ENCODE assay signal across 8 cellular contexts in the genomic region with DNA sequence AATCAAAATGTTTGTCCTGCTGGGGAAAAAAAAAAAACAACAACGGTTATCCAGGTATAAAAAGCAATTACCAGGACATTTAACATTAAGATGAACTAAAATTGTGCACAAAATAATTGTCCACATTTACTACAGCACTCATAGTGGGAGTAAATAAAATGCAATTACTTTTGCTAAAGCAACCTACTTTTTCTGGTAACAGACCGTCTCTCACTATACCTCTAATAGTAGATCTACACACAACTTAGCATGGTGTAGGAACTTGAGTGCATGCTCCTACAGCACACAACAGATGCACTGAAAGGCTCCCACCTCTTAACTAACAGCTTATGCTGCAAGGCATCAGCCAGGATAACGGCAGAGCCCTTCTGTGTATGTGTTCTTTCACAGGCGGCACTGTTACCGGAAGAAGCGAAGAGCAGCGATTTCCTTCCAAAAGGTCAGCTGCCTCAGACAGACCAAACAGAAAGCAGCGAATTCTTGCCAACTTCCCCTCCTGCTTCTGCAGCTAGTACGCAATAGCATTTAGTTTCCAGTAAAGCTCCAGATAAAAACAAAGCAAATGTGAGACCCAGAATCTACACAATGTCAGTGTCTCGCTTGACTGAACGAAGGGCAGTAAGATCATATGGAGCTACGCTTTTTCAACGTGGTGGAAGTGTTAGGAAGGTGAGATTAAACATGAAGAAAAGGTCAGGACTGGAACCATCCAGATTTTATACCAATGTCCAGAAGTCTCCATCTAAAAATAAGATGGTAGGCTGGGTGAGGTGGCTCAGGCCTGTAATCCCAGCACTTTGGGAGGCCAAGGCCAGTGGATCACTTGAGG. TPM values are rescaled to one million over a fixed set of nuclear protein-coding genes. Genes with fewer than 3 reads are reported as not detected.
A peak's percentile ranks its signal among the peaks of the same experiment; 100 is the strongest.
DNase-seq lines count a peak whose midpoint lies in the region; ATAC-seq and TF ChIP-seq lines count a peak whose summit lies in the region.

No MANE protein-coding gene starts in this region.

- peaks cover 18% of the 10 kb centered on the region for H3K79me2 ChIP-seq in PC-9 (ENCODE audit: low read depth)

- H3K4me1 ChIP-seq in PC-9 (replicated peaks; ENCODE audit: insufficient read depth), result peaks cover 25% of the 10 kb centered on the region
- H3K4me1 ChIP-seq in suprapubic skin, result peaks cover 21% of the 10 kb centered on the region

- CTCF ChIA-PET in PC-9 (lab: Charles Lee), result interaction anchor here (0.6 kb wide), 1 partner anchor 223 kb away, joined by 9 read pairs; no protein-coding TSS in a partner anchor

- no peaks in the 10 kb centered on the region for H3K27me3 ChIP-seq in PC-9 (ENCODE audit: insufficient read depth, low read depth)
- H3K27me3 ChIP-seq in suprapubic skin, result no peaks in the 10 kb centered on the region

- H3K27ac ChIP-seq in PC-9 (peak overlapping the region; percentile 23; the same call in 1 of the 2 replicates), suprapubic skin (peak overlapping the region; percentile 92)

- H3K9me3 Mint-ChIP-seq in activated T-helper 17 cell treated with anti-CD3 and anti-CD28 coated beads, Interleukin-2, amount 50 U/mL, for 72 hours, result peaks cover 3% of the 10 kb centered on the region
- H3K9me3 Mint-ChIP-seq in osteocyte (ENCODE audit: unreplicated experiment), result no peaks in the 10 kb centered on the region

- H3K9me3 ChIP-seq in PC-9 (ENCODE audit: insufficient read depth, low read depth) (no peaks in the 10 kb centered on the region; the same call in 1 of the 2 replicates), suprapubic skin (no peaks in the 10 kb centered on the region)

- no peak for TF ChIP-seq EP300 in suprapubic skin (IDR thresholded peaks at IDR 0.05)

- H4K20me1 ChIP-seq in PC-9 (ENCODE audit: insufficient read depth), result no peaks in the 10 kb centered on the region

- H3K9me2 ChIP-seq in PC-9 (ENCODE audit: insufficient read depth), result no peaks in the 10 kb centered on the region

- ATAC-seq in GM18517 (IDR thresholded peaks at IDR 0.05; ENCODE audit: unreplicated experiment) (peak; percentile 79), HG03139 (IDR thresholded peaks at IDR 0.05; ENCODE audit: unreplicated experiment) (peak; percentile 79)
- ATAC-seq in activated T-helper 17 cell treated with anti-CD3 and anti-CD28 coated beads, Interleukin-2, amount 50 U/mL, for 72 hours (replicated peaks), result peak; percentile 72

- BruUV-seq in PC-9 (replicated peaks; lab: Mats Ljungman, UMichigan), result no TSS peak

- POLR2A ChIA-PET in PC-9 (lab: Charles Lee; ENCODE audit: unreplicated experiment), result no interaction called here

- H3K27me3 Mint-ChIP-seq in activated T-helper 17 cell treated with anti-CD3 and anti-CD28 coated beads, Interleukin-2, amount 50 U/mL, for 72 hours, result no peaks in the 10 kb centered on the region
- H3K27me3 Mint-ChIP-seq in osteocyte (ENCODE audit: unreplicated experiment), result no peaks in the 10 kb centered on the region

- no peaks in the 10 kb centered on the region for H3K36me3 ChIP-seq in PC-9 (ENCODE audit: low read depth)
- H3K36me3 ChIP-seq in suprapubic skin, result no peaks in the 10 kb centered on the region

- WGBS in suprapubic skin, result 45% methylated on average over 13 of the region's 13 CpGs

- intact Hi-C loops in PC-9 (cut with micrococcal nuclease; ENCODE audit: unreplicated experiment), result no loop called here

- TF ChIP-seq CTCF in PC-9 (conservative IDR thresholded peaks at IDR 0.05) (no peak), foreskin fibroblast (IDR thresholded peaks at IDR 0.05; ENCODE audit: low read depth, low read length) (no peak), osteocyte (IDR thresholded peaks at IDR 0.05) (peak; percentile 10), suprapubic skin (IDR thresholded peaks at IDR 0.05) (no peak)

- no peak overlapping the region for H2AFZ ChIP-seq in PC-9

- H3K4me3 ChIP-seq in PC-9 (no peak overlapping the region), foreskin fibroblast (ENCODE audit: low read depth in 1 of 2, low read length in 2 of 2) (peak overlapping the region in 1 of 2 donors; percentile 47), suprapubic skin (peak overlapping the region; percentile 14)

- H3K4me1 Mint-ChIP-seq in activated T-helper 17 cell treated with anti-CD3 and anti-CD28 coated beads, Interleukin-2, amount 50 U/mL, for 72 hours, result peaks cover 50% of the 10 kb centered on the region
- peaks cover 38% of the 10 kb centered on the region for H3K4me1 Mint-ChIP-seq in osteocyte (ENCODE audit: unreplicated experiment)

- H3F3A ChIP-seq in PC-9 (ENCODE audit: insufficient read depth, low read depth), result peaks cover 28% of the 10 kb centered on the region

- H3K36me3 Mint-ChIP-seq in activated T-helper 17 cell treated with anti-CD3 and anti-CD28 coated beads, Interleukin-2, amount 50 U/mL, for 72 hours (ENCODE audit: low read depth), result peaks cover 66% of the 10 kb centered on the region
- peaks cover 1% of the 10 kb centered on the region for H3K36me3 Mint-ChIP-seq in osteocyte (ENCODE audit: unreplicated experiment)

- no peak for DNase-seq in PC-9
- DNase-seq in foreskin fibroblast, result peak; percentile 60 to 83
- no peak for DNase-seq in osteocyte (ENCODE audit: extremely low spot score, unreplicated experiment)
- DNase-seq in suprapubic skin (ENCODE audit: low spot score in 2 of 2), result peak; percentile 89
- no peak for DNase-seq in NCI-H187 treated with DMSO at 0.1 percent for 48 hours (lab: John Stamatoyannopoulos, UW)

- no peak overlapping the region for H3K4me2 ChIP-seq in PC-9

- peak in 1 of 2 donors; percentile 16 for TF ChIP-seq POLR2A in suprapubic skin (IDR thresholded peaks at IDR 0.05)

- peak overlapping the region; percentile 91 for H3K4me3 Mint-ChIP-seq in activated T-helper 17 cell treated with anti-CD3 and anti-CD28 coated beads, Interleukin-2, amount 50 U/mL, for 72 hours
- peak overlapping the region; percentile 55 for H3K4me3 Mint-ChIP-seq in osteocyte (ENCODE audit: unreplicated experiment)

- peak overlapping the region; percentile 98 for H3K27ac Mint-ChIP-seq in activated T-helper 17 cell treated with anti-CD3 and anti-CD28 coated beads, Interleukin-2, amount 50 U/mL, for 72 hours
- H3K27ac Mint-ChIP-seq in osteocyte (ENCODE audit: unreplicated experiment), result peak overlapping the region; percentile 73

RNA-seq across cellular contexts. Expression of gene STAT5B, which starts 27.6 kb away (rescaled TPM):
- 19.5 and 21.1 TPM in 2 replicates for total RNA-seq in PC-9 (2021)
- 100 to 1,000 TPM; 124 to 255 TPM for total RNA-seq in activated T-helper 17 cell treated with anti-CD3 and anti-CD28 coated beads, Interleukin-2, amount 50 U/mL, for 72 hours
- total RNA-seq in osteocyte, result 41.3 and 49.7 TPM in 2 replicates
- 100 to 1,000 TPM in 1 of 4 donors, 10 to 100 TPM in 3; 52.7 to 105 (median 57.6) TPM for total RNA-seq in suprapubic skin

RNA-seq across cellular contexts. Expression of gene STAT5A, which starts 39.7 kb away (rescaled TPM):
- total RNA-seq in PC-9 (2021), result 3.4 and 12.1 TPM in 2 replicates
- total RNA-seq in activated T-helper 17 cell treated with anti-CD3 and anti-CD28 coated beads, Interleukin-2, amount 50 U/mL, for 72 hours, result 100 to 1,000 TPM; 133 to 305 TPM
- total RNA-seq in osteocyte, result 45.5 and 47.7 TPM in 2 replicates
- 10 to 100 TPM; 32.1 to 56.0 (median 45.6) TPM for total RNA-seq in suprapubic skin

RNA-seq across cellular contexts. Expression of gene GHDC, which starts 54.3 kb away (rescaled TPM):
- total RNA-seq in PC-9 (2021) (21.5 and 28.6 TPM in 2 replicates), osteocyte (7.3 and 9.1 TPM in 2 replicates), suprapubic skin (10 to 100 TPM; 14.6 to 22.8 (median 18.7) TPM)
- 10 to 100 TPM; 19.6 to 24.5 TPM for total RNA-seq in activated T-helper 17 cell treated with anti-CD3 and anti-CD28 coated beads, Interleukin-2, amount 50 U/mL, for 72 hours

Comparison
In these comparisons a context has a peak if more than half of its experiments do, and no peak if none do; other contexts are left out.
1. DNase-seq: peak in foreskin fibroblast (2 of 2) and suprapubic skin (2 of 2); none in PC-9 (0 of 2), osteocyte (single experiment) and NCI-H187 treated with DMSO at 0.1 percent for 48 hours (single experiment).
2. Peak in every context shown above with its lines, with median percentiles within 50 percentile points of each other: ATAC-seq.